ENCODE assay signal across 23 cellular contexts in genomic region chr6:69181964-69182363, GRCh38.
"Had no signal": no experiment of that assay in that cellular context is flagged by ENCODE, and none has a peak within 500 bp of the region (broad histone marks: within the 10 kb centered on the region; RNA-seq: fewer than 3 reads in every experiment).

No MANE protein-coding gene starts in this region.

- DNase-seq: natural killer cell; occipital lobe; ovary; posterior cingulate gyrus; psoas muscle; right cardiac atrium; right lobe of liver; sigmoid colon; small intestine; stimulated activated CD4-positive, alpha-beta T cell treated with anti-CD3 and anti-CD28 coated beads, Interleukin-15, amount 100 ng/mL, for 24 hours; stimulated activated CD4-positive, alpha-beta T cell treated with anti-CD3 and anti-CD28 coated beads, Interleukin-2, amount 100 ng/mL, for 24 hours; stimulated activated CD4-positive, alpha-beta T cell treated with anti-CD3 and anti-CD28 coated beads, Interleukin-2, amount 100 ng/mL, for 48 hours; stimulated activated CD4-positive, alpha-beta T cell treated with anti-CD3 and anti-CD28 coated beads, Interleukin-4, amount 100 ng/mL, for 24 hours; stimulated activated naive B cell treated with anti-CD40 and anti-IgM and Interleukin-4, amounts not matched to agents 10 μg/mL and 1 μg/mL and 100 μg/mL, for 72 hours; stimulated activated naive CD4-positive, alpha-beta T cell treated with Interleukin-2 at 50 U/mL for 16 hours; stomach; substantia nigra; testis; tibial artery; transverse colon; upper lobe of right lung; uterus had no signal

- ATAC-seq: natural killer cell; psoas muscle; right cardiac atrium; right lobe of liver; stimulated activated effector memory CD8-positive, alpha-beta T cell treated with anti-CD3 and anti-CD28 coated beads, Interleukin-12 subunit alpha, Interleukin-12 subunit beta, amount 100 ng/mL, for 72 hours; stimulated activated naive B cell treated with anti-CD40 and anti-IgM and Interleukin-4, amounts not matched to agents 10 μg/mL and 1 μg/mL and 100 μg/mL, for 72 hours; upper lobe of right lung had no signal
